15 cellular contexts compared by ENCODE assay signal in genomic region chr6:113461153-113461897, GRCh38.
A peak's percentile ranks its signal among the peaks of the same experiment; 100 is the strongest.
DNase-seq lines count a peak whose midpoint lies in the region; ATAC-seq and TF ChIP-seq lines count a peak whose summit lies in the region.
"Had no signal": no experiment of that assay in that cellular context is flagged by ENCODE, and none has a peak within 500 bp of the region (broad histone marks: within the 10 kb centered on the region; RNA-seq: fewer than 3 reads in every experiment).

No MANE protein-coding gene starts in this region.

- H3K4me3 Mint-ChIP-seq in nephron progenitor cell (no peak overlapping the region), T-helper 17 cell (no peak overlapping the region)

- H3K27me3 Mint-ChIP-seq in nephron progenitor cell (ENCODE audit: low read depth, poor library complexity), result peaks cover 4% of the 10 kb centered on the region
- no peaks in the 10 kb centered on the region for H3K27me3 Mint-ChIP-seq in T-helper 17 cell

- ATAC-seq in T-helper 17 cell (no peak), GM21619 (IDR thresholded peaks at IDR 0.05; ENCODE audit: unreplicated experiment) (no peak), HG02571 (IDR thresholded peaks at IDR 0.05; ENCODE audit: unreplicated experiment) (no peak)
- no peak for ATAC-seq in activated CD4-positive, CD25-positive, alpha-beta regulatory T cell treated with anti-CD3 and anti-CD28 coated beads, Interleukin-2, amount 50 U/mL, for 24 hours

- in situ Hi-C loops in G401 (cut with HindIII; ENCODE audit: low sequenced_read_pairs) (no loop called here), brain microvascular endothelial cell (cut with HindIII; ENCODE audit: low pct_ligation_motif_present, low sequenced_read_pairs) (no loop called here)

- H3K36me3 Mint-ChIP-seq in nephron progenitor cell (ENCODE audit: low read depth) (no peaks in the 10 kb centered on the region), T-helper 17 cell (ENCODE audit: low read depth) (no peaks in the 10 kb centered on the region)

- peak; percentile 69 for TF ChIP-seq CTCF in brain microvascular endothelial cell (IDR thresholded peaks at IDR 0.05; ENCODE audit: low read depth, low read length, missing control alignments)
- TF ChIP-seq CTCF in nephron progenitor cell (IDR thresholded peaks at IDR 0.05), result peak; percentile 20

- H3K27ac Mint-ChIP-seq in nephron progenitor cell, result no peak overlapping the region
- H3K27ac Mint-ChIP-seq in T-helper 17 cell, result no peak overlapping the region

- H3K27me3 ChIP-seq in brain microvascular endothelial cell (replicated peaks), result no peaks in the 10 kb centered on the region

- peak overlapping the region; percentile 68 for H3K27ac ChIP-seq in brain microvascular endothelial cell
- H3K27ac ChIP-seq: coronary artery had no signal

- H3K4me3 ChIP-seq in brain microvascular endothelial cell (ENCODE audit: low read depth, low read length), result no peak overlapping the region
- H3K4me3 ChIP-seq: coronary artery had no signal

- DNase-seq in G401 (ENCODE audit: low spot score), result peak; percentile 11
- peak; percentile 4 to 19 for DNase-seq in Kasumi-1 (lab: John Stamatoyannopoulos, UW)
- DNase-seq in brain microvascular endothelial cell, result peak; percentile 55
- no peak for DNase-seq in nephron progenitor cell
- DNase-seq in T-helper 17 cell, result no peak
- DNase-seq: activated CD4-positive, alpha-beta T cell treated with anti-CD3 and anti-CD28 coated beads for 1 hour; activated gamma-delta T cell; hippocampal formation; NCI-H1436 treated with DMSO at 0.1 percent for 48 hours; Right ventricle myocardium superior; stimulated activated CD4-positive, alpha-beta T cell treated with anti-CD3 and anti-CD28 coated beads, Interleukin-12 subunit alpha, Interleukin-12 subunit beta, amount 100 ng/mL, for 4 hours had no signal

- no peaks in the 10 kb centered on the region for H3K9me3 Mint-ChIP-seq in nephron progenitor cell

- no peaks in the 10 kb centered on the region for H3K36me3 ChIP-seq in brain microvascular endothelial cell (replicated peaks)

- H3K9me3 ChIP-seq in T-helper 17 cell (ENCODE audit: control insufficient read depth, low read length, poor library complexity, severe bottlenecking), result no peaks in the 10 kb centered on the region

- H3K4me1 Mint-ChIP-seq in nephron progenitor cell, result peaks cover 22% of the 10 kb centered on the region
- no peaks in the 10 kb centered on the region for H3K4me1 Mint-ChIP-seq in T-helper 17 cell

Comparison
In these comparisons a context has a peak if more than half of its experiments do, and no peak if none do; other contexts are left out.
1. DNase-seq: peak in G401 (single experiment), Kasumi-1 (2 of 2) and brain microvascular endothelial cell (single experiment); none in nephron progenitor cell (single experiment) and T-helper 17 cell (0 of 3).